23 cellular contexts compared by ENCODE assay signal in genomic region chr10:105699504-105699903, GRCh38.
"Had no signal": no experiment of that assay in that cellular context is flagged by ENCODE, and none has a peak within 500 bp of the region (broad histone marks: within the 10 kb centered on the region; RNA-seq: fewer than 3 reads in every experiment).

No MANE protein-coding gene starts in this region.

- H3K27ac ChIP-seq: KMS-11, PC-9, Peyer's patch, SJCRH30 had no signal

- H3K4me2 ChIP-seq: KMS-11, PC-9 had no signal

- ATAC-seq: K562, Right ventricle myocardium inferior, SK-N-SH treated with all-trans-retinoic acid at 6 μM for 48 hours had no signal

- H3K4me3 ChIP-seq: K562, PC-9, Peyer's patch, SJCRH30 had no signal

- H3K9ac ChIP-seq: KMS-11 had no signal

- H3K4me1 ChIP-seq: Peyer's patch, SJCRH30 had no signal

- H3K27me3 ChIP-seq: Peyer's patch had no signal

- H3K36me3 ChIP-seq: Peyer's patch, SJCRH30 had no signal

- DNase-seq: Kasumi-1, MM.1S, NCI-H1092 treated with DMSO at 0.1 percent for 48 hours, NCI-H1436 treated with DMSO at 0.1 percent for 48 hours, NCI-H1694, NCI-H187 treated with DMSO at 0.1 percent for 48 hours, NCI-H2029 treated with DMSO at 0.1 percent for 48 hours, NCI-H2171 treated with DMSO at 0.1 percent for 48 hours, NCI-H345, NCI-H446 treated with DMSO at 0.1 percent for 48 hours, NCI-H510A treated with DMSO at 0.1 percent for 48 hours, NCI-H526, NCI-H748 treated with DMSO at 0.1 percent for 48 hours, OCI-M1, PC-9, Peyer's patch, SHP77 treated with DMSO at 0.1 percent for 48 hours, SJCRH30, T-helper 1 cell had no signal
